14 cellular contexts compared by ENCODE assay signal in the genomic region with DNA sequence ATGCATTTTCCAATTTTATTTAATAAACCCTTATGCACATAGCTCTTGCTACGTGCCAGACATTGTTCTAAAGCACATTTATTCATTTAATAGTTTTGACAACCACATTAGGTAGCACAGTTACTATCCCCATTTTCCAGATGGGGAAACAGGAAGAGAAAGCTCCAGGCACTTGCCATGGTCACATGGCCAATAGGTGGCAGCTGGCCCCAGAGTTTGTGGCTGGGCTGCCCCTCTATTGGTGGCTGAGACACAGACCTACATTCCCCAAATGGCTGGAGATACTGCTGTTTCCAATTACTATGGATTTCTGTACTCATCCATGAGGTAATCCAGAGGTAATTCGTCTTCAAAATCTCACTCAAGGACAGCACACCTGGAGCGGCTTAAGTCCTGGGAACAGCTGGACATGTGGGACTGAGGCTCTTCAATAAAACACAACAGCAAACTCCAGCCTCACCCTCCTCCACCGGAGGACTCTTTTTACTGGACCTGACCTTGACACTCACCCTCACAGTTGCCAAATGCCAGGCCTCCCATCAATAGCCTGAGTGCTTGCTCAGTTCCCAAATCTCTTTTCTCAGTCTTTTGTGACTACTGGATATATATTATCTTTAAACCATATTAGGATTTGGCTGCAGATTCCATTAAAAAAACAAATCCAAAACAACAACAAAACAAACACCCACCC.
A peak's percentile ranks its signal among the peaks of the same experiment; 100 is the strongest.
DNase-seq lines count a peak whose midpoint lies in the region; ATAC-seq and TF ChIP-seq lines count a peak whose summit lies in the region.
"Had no signal": no experiment of that assay in that cellular context is flagged by ENCODE, and none has a peak within 500 bp of the region (broad histone marks: within the 10 kb centered on the region; RNA-seq: fewer than 3 reads in every experiment).

No MANE protein-coding gene starts in this region.

- H3K27ac ChIP-seq in adrenal gland = no peak overlapping the region
- H3K27ac ChIP-seq: PC-9, skin epidermis had no signal

- TF ChIP-seq POLR2A in adrenal gland (IDR thresholded peaks at IDR 0.05) = no peak

- peak overlapping the region in 7 of 10 donors; percentile 22 to 70 (median 44) for H3K4me3 Mint-ChIP-seq in naive thymus-derived CD8-positive, alpha-beta T cell
- H3K4me3 Mint-ChIP-seq in activated T-helper 1 cell treated with anti-CD3 and anti-CD28 coated beads, Interleukin-12 subunit alpha, Interleukin-12 subunit beta, Interleukin-2, Interleukin-4 antibody, amounts not matched to agents 30 ng/mL and 10 ng/mL and 1 ng/mL, durations not matched to agents 14 hours and 24 hours and 36 hours = no peak overlapping the region
- H3K4me3 Mint-ChIP-seq: dendritic cell treated with granulocyte-macrophage colony-stimulating factor and Interleukin-4, amounts not matched to agents 40 ng/mL and 50 ng/mL, for 4 days had no signal

- H3K27ac Mint-ChIP-seq in naive thymus-derived CD8-positive, alpha-beta T cell = peak overlapping the region; percentile 9 to 96 (median 91)
- no peak overlapping the region for H3K27ac Mint-ChIP-seq in activated T-helper 1 cell treated with anti-CD3 and anti-CD28 coated beads, Interleukin-12 subunit alpha, Interleukin-12 subunit beta, Interleukin-2, Interleukin-4 antibody, amounts not matched to agents 30 ng/mL and 10 ng/mL and 1 ng/mL, durations not matched to agents 14 hours and 24 hours and 36 hours

- intact Hi-C loops in adrenal gland (cut with DNase I) = loop anchor here in 1 of 2 donors (10.0 kb wide), 1 partner anchor 125 kb away; no protein-coding TSS in a partner anchor
- intact Hi-C loops in activated T-helper 1 cell treated with anti-CD3 and anti-CD28 coated beads, Interleukin-12 subunit alpha, Interleukin-12 subunit beta, Interleukin-2, Interleukin-4 antibody, amounts not matched to agents 30 ng/mL and 10 ng/mL and 1 ng/mL, durations not matched to agents 14 hours and 24 hours and 36 hours (cut with micrococcal nuclease) = no loop called here

- H3K27me3 ChIP-seq in adrenal gland = no peaks in the 10 kb centered on the region

- peak; percentile 11 for TF ChIP-seq CTCF in GM13977 (IDR thresholded peaks at IDR 0.05; ENCODE audit: extremely low read depth, insufficient read depth, missing control alignments)
- TF ChIP-seq CTCF in adrenal gland (IDR thresholded peaks at IDR 0.05) = no peak

- H3K4me3 ChIP-seq in adrenal gland = no peak overlapping the region
- H3K4me3 ChIP-seq: PC-9, skin epidermis had no signal

- WGBS in adrenal gland, 4 donors = 67 to 73% (median 69%) methylated on average over 4 of the region's 4 CpGs

- H3K36me3 ChIP-seq in adrenal gland (replicated peaks in 1 of 2) = peaks cover 0 to 42% of the 10 kb centered on the region in 2 donors

- no peaks in the 10 kb centered on the region for H3K9me3 Mint-ChIP-seq in naive thymus-derived CD8-positive, alpha-beta T cell
- H3K9me3 Mint-ChIP-seq in activated T-helper 1 cell treated with anti-CD3 and anti-CD28 coated beads, Interleukin-12 subunit alpha, Interleukin-12 subunit beta, Interleukin-2, Interleukin-4 antibody, amounts not matched to agents 30 ng/mL and 10 ng/mL and 1 ng/mL, durations not matched to agents 14 hours and 24 hours and 36 hours = no peaks in the 10 kb centered on the region
- H3K9me3 Mint-ChIP-seq: dendritic cell treated with granulocyte-macrophage colony-stimulating factor and Interleukin-4, amounts not matched to agents 40 ng/mL and 50 ng/mL, for 4 days had no signal

- no peaks in the 10 kb centered on the region for H3K27me3 Mint-ChIP-seq in naive thymus-derived CD8-positive, alpha-beta T cell
- no peaks in the 10 kb centered on the region for H3K27me3 Mint-ChIP-seq in activated T-helper 1 cell treated with anti-CD3 and anti-CD28 coated beads, Interleukin-12 subunit alpha, Interleukin-12 subunit beta, Interleukin-2, Interleukin-4 antibody, amounts not matched to agents 30 ng/mL and 10 ng/mL and 1 ng/mL, durations not matched to agents 14 hours and 24 hours and 36 hours (ENCODE audit: insufficient read depth)
- H3K27me3 Mint-ChIP-seq: dendritic cell treated with granulocyte-macrophage colony-stimulating factor and Interleukin-4, amounts not matched to agents 40 ng/mL and 50 ng/mL, for 4 days had no signal

- H3K4me1 ChIP-seq in adrenal gland (replicated peaks in 1 of 2) = peaks cover 13 to 18% of the 10 kb centered on the region in 2 donors

- no peaks in the 10 kb centered on the region for H3K9me3 ChIP-seq in adrenal gland (replicated peaks in 1 of 3)

- in situ Hi-C loops in GM13977 (cut with MboI; ENCODE audit: low pct_unique_long_range_greater_than_20kb, low sequenced_read_pairs, unreplicated experiment) = no loop called here

- POLR2A ChIA-PET in naive thymus-derived CD8-positive, alpha-beta T cell (lab: Charles Lee) = interaction anchor here (0.6 kb wide), 2 partner anchors 182 to 449 kb away, joined by 4 to 5 read pairs; no protein-coding TSS in a partner anchor

- H3K4me1 Mint-ChIP-seq in naive thymus-derived CD8-positive, alpha-beta T cell = peaks cover 48 to 85% (median 75%) of the 10 kb centered on the region in 4 donors
- H3K4me1 Mint-ChIP-seq in activated T-helper 1 cell treated with anti-CD3 and anti-CD28 coated beads, Interleukin-12 subunit alpha, Interleukin-12 subunit beta, Interleukin-2, Interleukin-4 antibody, amounts not matched to agents 30 ng/mL and 10 ng/mL and 1 ng/mL, durations not matched to agents 14 hours and 24 hours and 36 hours (ENCODE audit: low read depth) = peaks cover 74% of the 10 kb centered on the region

- DNase-seq in activated CD8-positive, alpha-beta memory T cell treated with anti-CD3 and anti-CD28 coated beads, Interleukin-2, amount 50 U/mL, for 48 hours = peak; percentile 17
- no peak for DNase-seq in activated CD8-positive, alpha-beta memory T cell treated with anti-CD3 and anti-CD28 coated beads, Interleukin-2, amount 50 U/mL, for 4 hours
- DNase-seq in GM13977 (ENCODE audit: low spot score) (no peak), adrenal gland (peak in 6 of 7 donors; percentile 43 to 72 (median 62))
- no peak for DNase-seq in naive thymus-derived CD8-positive, alpha-beta T cell
- no peak for DNase-seq in activated T-helper 1 cell treated with anti-CD3 and anti-CD28 coated beads, Interleukin-12 subunit alpha, Interleukin-12 subunit beta, Interleukin-2, Interleukin-4 antibody, amounts not matched to agents 30 ng/mL and 10 ng/mL and 1 ng/mL, durations not matched to agents 14 hours and 24 hours and 36 hours (ENCODE audit: low spot score)
- DNase-seq: NCI-H345; PC-9; stimulated activated naive CD8-positive, alpha-beta T cell treated with anti-CD3 and anti-CD28 coated beads, Interleukin-15, Interleukin-2, amounts not matched to agents 100 U/mL and 50 U/mL, for 24 hours; T-helper 1 cell had no signal

- ATAC-seq in naive thymus-derived CD8-positive, alpha-beta T cell = no peak
- no peak for ATAC-seq in GM18520 (IDR thresholded peaks at IDR 0.05; ENCODE audit: unreplicated experiment)
- no peak for ATAC-seq in HG03095 (IDR thresholded peaks at IDR 0.05; ENCODE audit: unreplicated experiment)
- ATAC-seq: stimulated activated naive CD8-positive, alpha-beta T cell treated with anti-CD3 and anti-CD28 coated beads, Interleukin-15, Interleukin-2, amounts not matched to agents 100 U/mL and 50 U/mL, for 24 hours had no signal

- peaks cover 1 to 29% (median 19%) of the 10 kb centered on the region in 3 donors for H3K36me3 Mint-ChIP-seq in naive thymus-derived CD8-positive, alpha-beta T cell
- peaks cover 52% of the 10 kb centered on the region for H3K36me3 Mint-ChIP-seq in activated T-helper 1 cell treated with anti-CD3 and anti-CD28 coated beads, Interleukin-12 subunit alpha, Interleukin-12 subunit beta, Interleukin-2, Interleukin-4 antibody, amounts not matched to agents 30 ng/mL and 10 ng/mL and 1 ng/mL, durations not matched to agents 14 hours and 24 hours and 36 hours (ENCODE audit: low read depth)

Comparison
In these comparisons a context has a peak if more than half of its experiments do, and no peak if none do; other contexts are left out.
1. DNase-seq: peak in activated CD8-positive, alpha-beta memory T cell treated with anti-CD3 and anti-CD28 coated beads, Interleukin-2, amount 50 U/mL, for 48 hours (single experiment) and adrenal gland (6 of 7); none in activated CD8-positive, alpha-beta memory T cell treated with anti-CD3 and anti-CD28 coated beads, Interleukin-2, amount 50 U/mL, for 4 hours (single experiment), GM13977 (single experiment), naive thymus-derived CD8-positive, alpha-beta T cell (0 of 10) and activated T-helper 1 cell treated with anti-CD3 and anti-CD28 coated beads, Interleukin-12 subunit alpha, Interleukin-12 subunit beta, Interleukin-2, Interleukin-4 antibody, amounts not matched to agents 30 ng/mL and 10 ng/mL and 1 ng/mL, durations not matched to agents 14 hours and 24 hours and 36 hours (single experiment).